In genomic region chr9:97696823-97697601, GRCh38 we compare ENCODE assay signal across 1 cellular context.
TF ChIP-seq lines count a peak whose summit lies in the region.

Gene XPA, minus strand, starts transcription at chr9:97697340. Its CDS starts 48 bp downstream, at chr9:97697292.

TF ChIP-seq in K562, 482 proteins besides CTCF, POLR2A, EP300 and RAD21 (continued from another document and continues in another):
- TF ChIP-seq, protein P1, sequence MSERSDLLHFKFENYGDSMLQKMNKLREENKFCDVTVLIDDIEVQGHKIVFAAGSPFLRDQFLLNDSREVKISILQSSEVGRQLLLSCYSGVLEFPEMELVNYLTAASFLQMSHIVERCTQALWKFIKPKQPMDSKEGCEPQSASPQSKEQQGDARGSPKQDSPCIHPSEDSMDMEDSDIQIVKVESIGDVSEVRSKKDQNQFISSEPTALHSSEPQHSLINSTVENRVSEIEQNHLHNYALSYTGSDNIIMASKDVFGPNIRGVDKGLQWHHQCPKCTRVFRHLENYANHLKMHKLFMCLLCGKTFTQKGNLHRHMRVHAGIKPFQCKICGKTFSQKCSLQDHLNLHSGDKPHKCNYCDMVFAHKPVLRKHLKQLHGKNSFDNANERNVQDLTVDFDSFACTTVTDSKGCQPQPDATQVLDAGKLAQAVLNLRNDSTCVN (CRISPR knock-in tag; IDR thresholded peaks at IDR 0.05): no peak
- TF ChIP-seq PTBP1 (IDR thresholded peaks at IDR 0.05; ENCODE audit: low read depth, low read length): no peak
- TF ChIP-seq POLR2AphosphoS5 (IDR thresholded peaks at IDR 0.05; ENCODE audit: control insufficient read depth, insufficient read depth, low read depth, low read length): peak; percentile 75
- TF ChIP-seq EP400 (IDR thresholded peaks at IDR 0.05): peak; percentile 57; the same call in 1 of the 2 replicates
- peak; percentile 30; the same call in 1 of the 2 replicates for TF ChIP-seq TRIM28 (IDR thresholded peaks at IDR 0.05)
- no peak for TF ChIP-seq ZNF740 (CRISPR knock-in tag; IDR thresholded peaks at IDR 0.05)
- no peak for TF ChIP-seq ZNF740 (tag; IDR thresholded peaks at IDR 0.05)
- TF ChIP-seq CHD1 (IDR thresholded peaks at IDR 0.05; ENCODE audit: low read length): peak; percentile 81
- TF ChIP-seq, protein P2, sequence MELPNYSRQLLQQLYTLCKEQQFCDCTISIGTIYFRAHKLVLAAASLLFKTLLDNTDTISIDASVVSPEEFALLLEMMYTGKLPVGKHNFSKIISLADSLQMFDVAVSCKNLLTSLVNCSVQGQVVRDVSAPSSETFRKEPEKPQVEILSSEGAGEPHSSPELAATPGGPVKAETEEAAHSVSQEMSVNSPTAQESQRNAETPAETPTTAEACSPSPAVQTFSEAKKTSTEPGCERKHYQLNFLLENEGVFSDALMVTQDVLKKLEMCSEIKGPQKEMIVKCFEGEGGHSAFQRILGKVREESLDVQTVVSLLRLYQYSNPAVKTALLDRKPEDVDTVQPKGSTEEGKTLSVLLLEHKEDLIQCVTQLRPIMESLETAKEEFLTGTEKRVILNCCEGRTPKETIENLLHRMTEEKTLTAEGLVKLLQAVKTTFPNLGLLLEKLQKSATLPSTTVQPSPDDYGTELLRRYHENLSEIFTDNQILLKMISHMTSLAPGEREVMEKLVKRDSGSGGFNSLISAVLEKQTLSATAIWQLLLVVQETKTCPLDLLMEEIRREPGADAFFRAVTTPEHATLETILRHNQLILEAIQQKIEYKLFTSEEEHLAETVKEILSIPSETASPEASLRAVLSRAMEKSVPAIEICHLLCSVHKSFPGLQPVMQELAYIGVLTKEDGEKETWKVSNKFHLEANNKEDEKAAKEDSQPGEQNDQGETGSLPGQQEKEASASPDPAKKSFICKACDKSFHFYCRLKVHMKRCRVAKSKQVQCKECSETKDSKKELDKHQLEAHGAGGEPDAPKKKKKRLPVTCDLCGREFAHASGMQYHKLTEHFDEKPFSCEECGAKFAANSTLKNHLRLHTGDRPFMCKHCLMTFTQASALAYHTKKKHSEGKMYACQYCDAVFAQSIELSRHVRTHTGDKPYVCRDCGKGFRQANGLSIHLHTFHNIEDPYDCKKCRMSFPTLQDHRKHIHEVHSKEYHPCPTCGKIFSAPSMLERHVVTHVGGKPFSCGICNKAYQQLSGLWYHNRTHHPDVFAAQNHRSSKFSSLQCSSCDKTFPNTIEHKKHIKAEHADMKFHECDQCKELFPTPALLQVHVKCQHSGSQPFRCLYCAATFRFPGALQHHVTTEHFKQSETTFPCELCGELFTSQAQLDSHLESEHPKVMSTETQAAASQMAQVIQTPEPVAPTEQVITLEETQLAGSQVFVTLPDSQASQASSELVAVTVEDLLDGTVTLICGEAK (IDR thresholded peaks at IDR 0.05): 0 out of 2 replicates have a peak, but pooled peaks have one; percentile 9
- TF ChIP-seq, protein P2 (CRISPR knock-in tag; IDR thresholded peaks at IDR 0.05): 0 out of 2 replicates have a peak, but pooled peaks have one; percentile 25
- peak; percentile 57 for TF ChIP-seq ZNF316 (IDR thresholded peaks at IDR 0.05)
- TF ChIP-seq TBP (optimal IDR thresholded peaks at IDR 0.05; ENCODE audit: low read depth, low read length): peak; percentile 65
- peak; percentile 35; the same call in 1 of the 2 replicates for TF ChIP-seq ZNF76 (CRISPR knock-in tag; IDR thresholded peaks at IDR 0.05; ENCODE audit: borderline replicate concordance)
- peak; percentile 72 for TF ChIP-seq SP1 (CRISPR knock-in tag; IDR thresholded peaks at IDR 0.05)
- TF ChIP-seq E2F5 (CRISPR knock-in tag; IDR thresholded peaks at IDR 0.05): peak; percentile 86
- no peak for TF ChIP-seq NCOA4 (IDR thresholded peaks at IDR 0.05; ENCODE audit: partially characterized antibody)
- TF ChIP-seq FOXK1 (CRISPR knock-in tag; IDR thresholded peaks at IDR 0.05; ENCODE audit: borderline replicate concordance): peak; percentile 71; the same call in 1 of the 2 replicates
- peak in 1 of 2 experiments; percentile 47; a peak in 2 of 4 replicates for TF ChIP-seq UBTF (IDR thresholded peaks at IDR 0.05; ENCODE audit: borderline replicate concordance in 1 of 2, low read depth in 2 of 2, low read length in 2 of 2)
- peak; percentile 64; the same call in 1 of the 2 replicates for TF ChIP-seq PML (IDR thresholded peaks at IDR 0.05; ENCODE audit: low read length)
- TF ChIP-seq SPI1 (IDR thresholded peaks at IDR 0.05; ENCODE audit: borderline replicate concordance, low read depth, low read length): no peak
- no peak for TF ChIP-seq ZNF398 (CRISPR knock-in tag; IDR thresholded peaks at IDR 0.05)
- peak; percentile 97 for TF ChIP-seq POLR2G (IDR thresholded peaks at IDR 0.05; ENCODE audit: low read depth, low read length)
- TF ChIP-seq GABPB1 (CRISPR knock-in tag; IDR thresholded peaks at IDR 0.05): peak; percentile 66; the same call in 1 of the 2 replicates
- TF ChIP-seq, protein P3, sequence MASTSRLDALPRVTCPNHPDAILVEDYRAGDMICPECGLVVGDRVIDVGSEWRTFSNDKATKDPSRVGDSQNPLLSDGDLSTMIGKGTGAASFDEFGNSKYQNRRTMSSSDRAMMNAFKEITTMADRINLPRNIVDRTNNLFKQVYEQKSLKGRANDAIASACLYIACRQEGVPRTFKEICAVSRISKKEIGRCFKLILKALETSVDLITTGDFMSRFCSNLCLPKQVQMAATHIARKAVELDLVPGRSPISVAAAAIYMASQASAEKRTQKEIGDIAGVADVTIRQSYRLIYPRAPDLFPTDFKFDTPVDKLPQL (IDR thresholded peaks at IDR 0.05; ENCODE audit: extremely low read depth, insufficient read length): no peak
- TF ChIP-seq CXXC5 (CRISPR knock-in tag; IDR thresholded peaks at IDR 0.05): peak; percentile 79
- peak; percentile 59 for TF ChIP-seq PHF20 (IDR thresholded peaks at IDR 0.05; ENCODE audit: partially characterized antibody)
- peak; percentile 71 for TF ChIP-seq SMAD4 (CRISPR knock-in tag; conservative IDR thresholded peaks at IDR 0.05)
- TF ChIP-seq CBFA2T3 (IDR thresholded peaks at IDR 0.05): peak; percentile 77
- TF ChIP-seq MNT (conservative IDR thresholded peaks at IDR 0.05): 0 out of 4 replicates have a peak, but pooled peaks of 1 of the 2 experiments have one; percentile 29
- no peak for TF ChIP-seq LEF1 (IDR thresholded peaks at IDR 0.05)
- 0 out of 2 replicates have a peak, but pooled peaks have one; percentile 16 for TF ChIP-seq ZBTB17 (CRISPR knock-in tag; IDR thresholded peaks at IDR 0.05)
- peak in 1 of 2 experiments; percentile 68; a peak in 2 of 4 replicates for TF ChIP-seq SRF (CRISPR knock-in tag; IDR thresholded peaks at IDR 0.05)
- TF ChIP-seq GTF2F1 (IDR thresholded peaks at IDR 0.05; ENCODE audit: low read depth, low read length): peak; percentile 43; the same call in 1 of the 2 replicates
- TF ChIP-seq MTA3 (IDR thresholded peaks at IDR 0.05; ENCODE audit: borderline replicate concordance): peak; percentile 72; the same call in 1 of the 2 replicates
- TF ChIP-seq ZBTB33 (CRISPR knock-in tag; IDR thresholded peaks at IDR 0.05): peak; percentile 27; the same call in 1 of the 2 replicates
- peak; percentile 61; the same call in 1 of the 2 replicates for TF ChIP-seq MYC (IDR thresholded peaks at IDR 0.05; ENCODE audit: low read depth, low read length)
- TF ChIP-seq MYC (CRISPR knock-in tag; IDR thresholded peaks at IDR 0.05; ENCODE audit: borderline replicate concordance, low read depth): no peak
- TF ChIP-seq ZNF133 (CRISPR knock-in tag; IDR thresholded peaks at IDR 0.05): no peak
- TF ChIP-seq TAF1 (IDR thresholded peaks at IDR 0.05; ENCODE audit: control insufficient read depth, extremely low read depth, insufficient read depth, low read length, severe bottlenecking): peak; percentile 73
- peak; percentile 20; the same call in 1 of the 2 replicates for TF ChIP-seq HLTF (IDR thresholded peaks at IDR 0.05)
